In genomic region chr6:147438758-147439528, GRCh38 we compare ENCODE assay signal across 20 cellular contexts.
DNase-seq lines count a peak whose midpoint lies in the region; ATAC-seq, FAIRE-seq and TF ChIP-seq lines count a peak whose summit lies in the region.
"Had no signal": no experiment of that assay in that cellular context is flagged by ENCODE, and none has a peak within 500 bp of the region (broad histone marks: within the 10 kb centered on the region; RNA-seq: fewer than 3 reads in every experiment).

No MANE protein-coding gene starts in this region.

- no peak overlapping the region for H2AFZ ChIP-seq in K562 (ENCODE audit: low read depth, low read length)
- H2AFZ ChIP-seq: parathyroid adenoma had no signal

- no peaks in the 10 kb centered on the region for H4K20me1 ChIP-seq in K562 (replicated peaks; ENCODE audit: control insufficient read depth, insufficient read depth, low read length)

- no peaks in the 10 kb centered on the region for H3K9me1 ChIP-seq in K562 (ENCODE audit: control insufficient read depth, insufficient read depth, low read length)

- H3K27ac ChIP-seq in K562 (ENCODE audit: extremely low read depth, low read depth, low read length) (no peak overlapping the region), A673 (ENCODE audit: low read depth, low read length, poor library complexity, severe bottlenecking) (no peak overlapping the region)
- H3K27ac ChIP-seq: colonic mucosa, epithelial cell of prostate, parathyroid adenoma, VCaP had no signal

- BruUV-seq in K562 (replicated peaks; lab: Mats Ljungman, UMichigan): no TSS peak
- BruUV-seq in A673 (replicated peaks; lab: Mats Ljungman, UMichigan): no TSS peak

- H3K79me2 ChIP-seq in K562 (ENCODE audit: control insufficient read depth, insufficient read depth, low read length): no peaks in the 10 kb centered on the region
- H3K79me2 ChIP-seq: parathyroid adenoma had no signal

- no peak for TF ChIP-seq POLR2A in K562 (conservative IDR thresholded peaks at IDR 0.05)

- TF ChIP-seq EP300 in K562 (IDR thresholded peaks at IDR 0.05; ENCODE audit: low read length): no peak

- DNase-seq in GM12865 (ENCODE audit: low read depth) (peak; percentile 25), K562 (ENCODE audit: extremely low read depth in 1 of 4, low spot score in 3 of 4) (no peak), SW 1271 (lab: John Stamatoyannopoulos, UW) (no peak), A673 (ENCODE audit: low spot score) (no peak), T-helper 9 cell (no peak), Kasumi-1 (lab: John Stamatoyannopoulos, UW) (no peak)
- DNase-seq: activated effector memory CD4-positive, alpha-beta T cell treated with Interleukin-2 at 50 U/mL for 16 hours; aorta; colonic mucosa; IMR-90; NCI-H1417 treated with DMSO at 0.1 percent for 48 hours; NCI-H446; small intestine; stimulated activated naive CD4-positive, alpha-beta T cell had no signal

- in situ Hi-C loops in K562 (cut with MboI): no loop called here

- ATAC-seq in GM21390 (IDR thresholded peaks at IDR 0.05; ENCODE audit: unreplicated experiment) (peak; percentile 84), HG03045 (IDR thresholded peaks at IDR 0.05; ENCODE audit: unreplicated experiment) (peak; percentile 63), K562 (peak; percentile 57; the same call in 1 of the 3 replicates)
- ATAC-seq: left lobe of liver had no signal

- TF ChIP-seq CTCF in GM12865 (IDR thresholded peaks at IDR 0.05; ENCODE audit: insufficient read depth, low read depth, low read length, missing control alignments): no peak
- no peak for TF ChIP-seq CTCF in K562 (IDR thresholded peaks at IDR 0.05 in 2 of 3, conservative IDR thresholded peaks at IDR 0.05 in 1 of 3; ENCODE audit: insufficient read depth in 2 of 3, low read depth in 1 of 3, low read length in 3 of 3)
- TF ChIP-seq CTCF in A673 (conservative IDR thresholded peaks at IDR 0.05; ENCODE audit: low read depth, low read length): no peak

- intact Hi-C loops in K562 (cut with micrococcal nuclease): no loop called here
- intact Hi-C loops in A673 (cut with micrococcal nuclease; ENCODE audit: unreplicated experiment): no loop called here

- peaks cover 3 to 9% of the 10 kb centered on the region in 2 experiments; a peak in 3 of 5 replicates for H3K27me3 ChIP-seq in K562 (ENCODE audit: control insufficient read depth in 2 of 2, insufficient read depth in 2 of 2, low read length in 2 of 2)
- H3K27me3 ChIP-seq in A673 (replicated peaks; ENCODE audit: insufficient read depth, low read depth, low read length, poor library complexity): no peaks in the 10 kb centered on the region
- H3K27me3 ChIP-seq: colonic mucosa had no signal

- no peak for FAIRE-seq in K562 (lab: Jason Lieb, UNC)
- FAIRE-seq: small intestine had no signal

- CTCF ChIA-PET in K562 (lab: Yijun Ruan, JAX; ENCODE audit: low intra/inter-chr PET ratio) (no interaction called here), A673 (lab: Charles Lee) (no interaction called here)

- H3K9ac ChIP-seq in K562 (ENCODE audit: insufficient read depth in 1 of 2, low read depth in 2 of 2, low read length in 2 of 2): no peak overlapping the region
- H3K9ac ChIP-seq: parathyroid adenoma had no signal

- H3K4me1 ChIP-seq in K562 (replicated peaks in 1 of 2; ENCODE audit: control insufficient read depth in 2 of 2, insufficient read depth in 2 of 2, low read length in 2 of 2): no peaks in the 10 kb centered on the region
- no peaks in the 10 kb centered on the region for H3K4me1 ChIP-seq in A673 (ENCODE audit: insufficient read depth, low read length, poor library complexity, severe bottlenecking)
- H3K4me1 ChIP-seq: colonic mucosa, parathyroid adenoma had no signal

- no peak for TF ChIP-seq RAD21 in K562 (CRISPR knock-in tag; conservative IDR thresholded peaks at IDR 0.05 in 1 of 2, IDR thresholded peaks at IDR 0.05 in 1 of 2)

- H3K4me2 ChIP-seq in K562 (ENCODE audit: insufficient read depth, low read length): no peak overlapping the region

- 42% methylated on average over 9 of the region's 9 CpGs for WGBS in K562 (ENCODE audit: insufficient coverage, low coverage, missing lambda C conversion rate)

- H3K36me3 ChIP-seq in K562 (ENCODE audit: control insufficient read depth, insufficient read depth, low read length) (no peaks in the 10 kb centered on the region), A673 (ENCODE audit: insufficient read depth, low read length, poor library complexity, severe bottlenecking) (no peaks in the 10 kb centered on the region)
- H3K36me3 ChIP-seq: colonic mucosa had no signal

- H3K4me3 ChIP-seq in GM12865 (ENCODE audit: low read depth, low read length): no peak overlapping the region
- H3K4me3 ChIP-seq in K562: no peak overlapping the region
- H3K4me3 ChIP-seq in A673 (ENCODE audit: low read depth, low read length, poor library complexity, severe bottlenecking): no peak overlapping the region
- H3K4me3 ChIP-seq: colonic mucosa had no signal

- H3K9me3 ChIP-seq in K562 (replicated peaks; ENCODE audit: control insufficient read depth, insufficient read depth, low read depth, low read length): no peaks in the 10 kb centered on the region
- no peaks in the 10 kb centered on the region for H3K9me3 ChIP-seq in A673 (ENCODE audit: low read depth, low read length, poor library complexity, severe bottlenecking)
- H3K9me3 ChIP-seq: colonic mucosa had no signal

- POLR2A ChIA-PET in K562 (lab: Yijun Ruan, JAX): no interaction called here
- POLR2A ChIA-PET in A673 (lab: Charles Lee; ENCODE audit: low non-redundant PET): no interaction called here

TF ChIP-seq in K562, 482 proteins besides CTCF, POLR2A, EP300 and RAD21 (continues in another document):
- TF ChIP-seq HNRNPH1 (optimal IDR thresholded peaks at IDR 0.05; ENCODE audit: low read depth, low read length): no peak
- no peak for TF ChIP-seq FOS (IDR thresholded peaks at IDR 0.05; ENCODE audit: extremely low read depth, insufficient read length)
- no peak for TF ChIP-seq YBX1 (IDR thresholded peaks at IDR 0.05)
- no peak for TF ChIP-seq PHB (CRISPR knock-in tag; IDR thresholded peaks at IDR 0.05)
- no peak for TF ChIP-seq FOXJ3 (CRISPR knock-in tag; IDR thresholded peaks at IDR 0.05)
- TF ChIP-seq LARP7 (IDR thresholded peaks at IDR 0.05): no peak
- TF ChIP-seq ZNF785 (CRISPR knock-in tag; IDR thresholded peaks at IDR 0.05): no peak
- no peak for TF ChIP-seq ZKSCAN1 (IDR thresholded peaks at IDR 0.05; ENCODE audit: low read depth, low read length)
- no peak for TF ChIP-seq SFPQ (IDR thresholded peaks at IDR 0.05; ENCODE audit: low read depth, low read length)
- no peak for TF ChIP-seq TGIF2 (CRISPR knock-in tag; IDR thresholded peaks at IDR 0.05)
- TF ChIP-seq UBTF (IDR thresholded peaks at IDR 0.05; ENCODE audit: borderline replicate concordance in 1 of 2, low read depth in 2 of 2, low read length in 2 of 2): no peak
- no peak for TF ChIP-seq THAP12 (CRISPR knock-in tag; IDR thresholded peaks at IDR 0.05)
- no peak for TF ChIP-seq ZFP36 (IDR thresholded peaks at IDR 0.05; ENCODE audit: low read depth, low read length, partially characterized antibody)
- no peak for TF ChIP-seq ZNF253 (CRISPR knock-in tag; conservative IDR thresholded peaks at IDR 0.05)
- no peak for TF ChIP-seq TAL1 (IDR thresholded peaks at IDR 0.05)
